Comparison of ENCODE assay signal across 32 cellular contexts in the genomic region with DNA sequence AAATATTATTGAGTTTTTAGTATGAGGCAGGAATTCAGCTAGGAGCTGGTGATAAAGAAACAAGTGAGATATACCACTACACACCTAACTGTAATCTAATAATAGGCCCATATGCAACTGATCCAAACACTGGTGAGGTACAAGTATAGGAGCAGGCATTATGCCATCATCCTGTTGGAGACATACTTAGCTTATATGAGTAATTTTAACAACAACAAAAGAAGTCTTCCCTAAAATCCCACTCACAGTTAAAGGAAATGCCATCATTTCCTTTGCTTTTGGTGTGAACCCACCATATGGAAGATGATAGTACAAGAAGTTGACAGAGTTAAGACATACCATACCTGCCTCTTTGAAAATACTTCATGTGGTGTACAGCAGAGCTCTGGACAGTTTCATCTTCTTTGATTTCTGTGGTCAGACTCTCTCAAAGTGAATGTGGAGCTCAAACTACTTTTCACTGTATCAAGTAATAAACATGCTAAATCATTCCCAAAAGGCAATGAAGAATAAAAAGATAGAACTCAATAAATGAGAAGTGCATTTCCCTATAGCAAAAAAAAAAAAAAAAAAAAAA.
DNase-seq lines count a peak whose midpoint lies in the region; ATAC-seq, FAIRE-seq and TF ChIP-seq lines count a peak whose summit lies in the region.
"Had no signal": no experiment of that assay in that cellular context is flagged by ENCODE, and none has a peak within 500 bp of the region (broad histone marks: within the 10 kb centered on the region; RNA-seq: fewer than 3 reads in every experiment).

No MANE protein-coding gene starts in this region.

- no peaks in the 10 kb centered on the region for H3K27me3 Mint-ChIP-seq in stimulated activated naive CD8-positive, alpha-beta T cell treated with anti-CD3 and anti-CD28 coated beads, Interleukin-15, amount 100 ng/mL, for 72 hours
- H3K27me3 Mint-ChIP-seq in astrocyte (ENCODE audit: low read depth, unreplicated experiment) (no peaks in the 10 kb centered on the region), mesothelial cell of epicardium (ENCODE audit: low read depth) (no peaks in the 10 kb centered on the region)
- H3K27me3 Mint-ChIP-seq: activated naive CD4-positive, alpha-beta T cell treated with anti-CD3 and anti-CD28 coated beads, Interleukin-2, amount 10 ng/mL, durations not matched to agents 7 days and 5 days; CD4-positive, alpha-beta T cell; memory B cell; stimulated activated naive CD8-positive, alpha-beta T cell treated with anti-CD3 and anti-CD28 coated beads, Interleukin-15, Interleukin-2, amounts not matched to agents 100 ng/mL and 50 ng/mL, for 24 hours had no signal

- H3K9ac ChIP-seq in astrocyte (ENCODE audit: low read length), result no peak overlapping the region

- no peak overlapping the region for H3K27ac ChIP-seq in astrocyte (ENCODE audit: low read depth, low read length)
- H3K27ac ChIP-seq: esophagus squamous epithelium, HL-60, ovary, skin epidermis had no signal

- H3K27ac Mint-ChIP-seq in stimulated activated naive CD8-positive, alpha-beta T cell treated with anti-CD3 and anti-CD28 coated beads, Interleukin-15, amount 100 ng/mL, for 72 hours, result no peak overlapping the region
- no peak overlapping the region for H3K27ac Mint-ChIP-seq in astrocyte (ENCODE audit: unreplicated experiment)
- no peak overlapping the region for H3K27ac Mint-ChIP-seq in mesothelial cell of epicardium
- H3K27ac Mint-ChIP-seq: activated CD8-positive, alpha-beta T cell treated with anti-CD3 and anti-CD28 coated beads, Interleukin-2, amount 10 ng/mL, durations not matched to agents 7 days and 5 days; activated naive CD4-positive, alpha-beta T cell treated with anti-CD3 and anti-CD28 coated beads, Interleukin-2, amount 10 ng/mL, durations not matched to agents 7 days and 5 days; CD4-positive, alpha-beta T cell; memory B cell; stimulated activated naive CD8-positive, alpha-beta T cell treated with anti-CD3 and anti-CD28 coated beads, Interleukin-15, Interleukin-2, amounts not matched to agents 100 ng/mL and 50 ng/mL, for 24 hours had no signal

- H3K4me3 ChIP-seq in astrocyte (ENCODE audit: insufficient read depth, low read depth, low read length), result no peak overlapping the region
- no peak overlapping the region for H3K4me3 ChIP-seq in fibroblast of mammary gland (ENCODE audit: control insufficient read depth, low read depth, low read length)
- H3K4me3 ChIP-seq: A549, esophagus squamous epithelium, ovary, skin epidermis had no signal

- H2AFZ ChIP-seq in astrocyte (ENCODE audit: low read depth, low read length), result no peak overlapping the region

- H3K79me2 ChIP-seq in astrocyte (ENCODE audit: insufficient read depth, low read length), result no peaks in the 10 kb centered on the region

- H3K36me3 Mint-ChIP-seq in astrocyte (ENCODE audit: low read depth, unreplicated experiment), result no peaks in the 10 kb centered on the region
- H3K36me3 Mint-ChIP-seq in mesothelial cell of epicardium, result peaks cover 3% of the 10 kb centered on the region
- H3K36me3 Mint-ChIP-seq: activated naive CD4-positive, alpha-beta T cell treated with anti-CD3 and anti-CD28 coated beads, Interleukin-2, amount 10 ng/mL, durations not matched to agents 7 days and 5 days; memory B cell had no signal

- peak overlapping the region; percentile 27 for H3K4me2 ChIP-seq in astrocyte (ENCODE audit: low read length)
- H3K4me2 ChIP-seq: A549 had no signal

- TF ChIP-seq CTCF in astrocyte (IDR thresholded peaks at IDR 0.05; ENCODE audit: insufficient read depth, low read depth, low read length), result no peak
- no peak for TF ChIP-seq CTCF in fibroblast of mammary gland (conservative IDR thresholded peaks at IDR 0.05; ENCODE audit: control insufficient read depth, insufficient read depth, low read depth, low read length)
- TF ChIP-seq CTCF in mesothelial cell of epicardium (IDR thresholded peaks at IDR 0.05; ENCODE audit: unreplicated experiment), result no peak

- H3K4me1 ChIP-seq in astrocyte (ENCODE audit: insufficient read depth, low read length), result peaks cover 8% of the 10 kb centered on the region

- no peaks in the 10 kb centered on the region for H3K9me3 ChIP-seq in astrocyte (ENCODE audit: insufficient read depth, low read depth, low read length)
- H3K9me3 ChIP-seq: esophagus squamous epithelium, ovary had no signal

- ATAC-seq in stimulated activated naive CD8-positive, alpha-beta T cell treated with anti-CD3 and anti-CD28 coated beads, Interleukin-15, amount 100 ng/mL, for 72 hours, result peak; percentile 46
- ATAC-seq in stimulated activated naive CD8-positive, alpha-beta T cell treated with anti-CD3 and anti-CD28 coated beads, Interleukin-15, Interleukin-2, amounts not matched to agents 100 U/mL and 50 U/mL, for 24 hours, result no peak
- no peak for ATAC-seq in GM21717 (IDR thresholded peaks at IDR 0.05; ENCODE audit: unreplicated experiment)
- ATAC-seq: A549; activated CD8-positive, alpha-beta T cell treated with anti-CD3 and anti-CD28 coated beads, Interleukin-2, amount 10 ng/mL, durations not matched to agents 7 days and 5 days; Panc1 had no signal

- no peaks in the 10 kb centered on the region for H4K20me1 ChIP-seq in astrocyte (ENCODE audit: insufficient read depth, low read length)

- no peaks in the 10 kb centered on the region for H3K4me1 Mint-ChIP-seq in stimulated activated naive CD8-positive, alpha-beta T cell treated with anti-CD3 and anti-CD28 coated beads, Interleukin-15, amount 100 ng/mL, for 72 hours
- H3K4me1 Mint-ChIP-seq in astrocyte (ENCODE audit: low read depth, unreplicated experiment) (peaks cover 7% of the 10 kb centered on the region), mesothelial cell of epicardium (peaks cover 6% of the 10 kb centered on the region)
- H3K4me1 Mint-ChIP-seq: memory B cell had no signal

- peak; percentile 90 for FAIRE-seq in astrocyte (lab: Jason Lieb, UNC)
- FAIRE-seq: A549, GM18507, urothelium cell line had no signal

- H3K9me3 Mint-ChIP-seq in stimulated activated naive CD8-positive, alpha-beta T cell treated with anti-CD3 and anti-CD28 coated beads, Interleukin-15, amount 100 ng/mL, for 72 hours, result peaks cover 0 to 5% of the 10 kb centered on the region in 2 donors
- H3K9me3 Mint-ChIP-seq in astrocyte (ENCODE audit: unreplicated experiment) (no peaks in the 10 kb centered on the region), mesothelial cell of epicardium (peaks cover 11% of the 10 kb centered on the region)

- no peak for DNase-seq in stimulated activated naive CD8-positive, alpha-beta T cell treated with anti-CD3 and anti-CD28 coated beads, Interleukin-15, amount 100 ng/mL, for 72 hours
- no peak for DNase-seq in stimulated activated naive CD8-positive, alpha-beta T cell treated with anti-CD3 and anti-CD28 coated beads, Interleukin-15, Interleukin-2, amounts not matched to agents 100 U/mL and 50 U/mL, for 24 hours
- DNase-seq in astrocyte (ENCODE audit: low read depth), result peak; percentile 72
- DNase-seq in fibroblast of mammary gland (ENCODE audit: low read depth), result peak; percentile 66
- DNase-seq in iPS-NIHi7 (ENCODE audit: extremely low spot score), result no peak
- DNase-seq in DMS153 (lab: John Stamatoyannopoulos, UW), result no peak
- no peak for DNase-seq in mesothelial cell of epicardium (ENCODE audit: low spot score in 2 of 2, unreplicated experiment in 2 of 2)
- DNase-seq: activated CD8-positive, alpha-beta T cell treated with anti-CD3 and anti-CD28 coated beads, Interleukin-2, amount 10 ng/mL, durations not matched to agents 7 days and 5 days; activated naive CD4-positive, alpha-beta T cell treated with anti-CD3 and anti-CD28 coated beads, Interleukin-2, amount 10 ng/mL, durations not matched to agents 7 days and 5 days; AML-193; CD4-positive, alpha-beta T cell; cortex of kidney; DND-41; esophagus squamous epithelium; hippocampal formation; Karpas-422; NCI-H1417 treated with DMSO at 0.1 percent for 48 hours; NCI-H2081 treated with DMSO at 0.1 percent for 48 hours; ovary; SHP77 treated with DMSO at 0.1 percent for 48 hours; stimulated activated CD4-positive, alpha-beta T cell treated with anti-CD3 and anti-CD28 coated beads, Interleukin-1b, Interleukin-23, amount 100 ng/mL, for 48 hours; SW 1271; T-helper 9 cell had no signal

- no peaks in the 10 kb centered on the region for H3K27me3 ChIP-seq in astrocyte (ENCODE audit: insufficient read depth, low read length)
- H3K27me3 ChIP-seq: esophagus squamous epithelium, ovary had no signal

- H3K36me3 ChIP-seq in astrocyte (ENCODE audit: insufficient read depth, low read length), result no peaks in the 10 kb centered on the region
- H3K36me3 ChIP-seq: esophagus squamous epithelium, ovary had no signal

- no peak overlapping the region for H3K4me3 Mint-ChIP-seq in stimulated activated naive CD8-positive, alpha-beta T cell treated with anti-CD3 and anti-CD28 coated beads, Interleukin-15, amount 100 ng/mL, for 72 hours
- H3K4me3 Mint-ChIP-seq in astrocyte (ENCODE audit: unreplicated experiment), result no peak overlapping the region
- H3K4me3 Mint-ChIP-seq in mesothelial cell of epicardium, result no peak overlapping the region
- H3K4me3 Mint-ChIP-seq: activated CD8-positive, alpha-beta T cell treated with anti-CD3 and anti-CD28 coated beads, Interleukin-2, amount 10 ng/mL, durations not matched to agents 7 days and 5 days; activated naive CD4-positive, alpha-beta T cell treated with anti-CD3 and anti-CD28 coated beads, Interleukin-2, amount 10 ng/mL, durations not matched to agents 7 days and 5 days; CD4-positive, alpha-beta T cell; memory B cell; stimulated activated naive CD8-positive, alpha-beta T cell treated with anti-CD3 and anti-CD28 coated beads, Interleukin-15, Interleukin-2, amounts not matched to agents 100 ng/mL and 50 ng/mL, for 24 hours had no signal

Comparison
In these comparisons a context has a peak if more than half of its experiments do, and no peak if none do; other contexts are left out.
1. DNase-seq: peak in astrocyte (single experiment) and fibroblast of mammary gland (single experiment); none in stimulated activated naive CD8-positive, alpha-beta T cell treated with anti-CD3 and anti-CD28 coated beads, Interleukin-15, amount 100 ng/mL, for 72 hours (0 of 2), stimulated activated naive CD8-positive, alpha-beta T cell treated with anti-CD3 and anti-CD28 coated beads, Interleukin-15, Interleukin-2, amounts not matched to agents 100 U/mL and 50 U/mL, for 24 hours (single experiment), iPS-NIHi7 (single experiment), DMS153 (single experiment) and mesothelial cell of epicardium (0 of 2).